In the genomic region with DNA sequence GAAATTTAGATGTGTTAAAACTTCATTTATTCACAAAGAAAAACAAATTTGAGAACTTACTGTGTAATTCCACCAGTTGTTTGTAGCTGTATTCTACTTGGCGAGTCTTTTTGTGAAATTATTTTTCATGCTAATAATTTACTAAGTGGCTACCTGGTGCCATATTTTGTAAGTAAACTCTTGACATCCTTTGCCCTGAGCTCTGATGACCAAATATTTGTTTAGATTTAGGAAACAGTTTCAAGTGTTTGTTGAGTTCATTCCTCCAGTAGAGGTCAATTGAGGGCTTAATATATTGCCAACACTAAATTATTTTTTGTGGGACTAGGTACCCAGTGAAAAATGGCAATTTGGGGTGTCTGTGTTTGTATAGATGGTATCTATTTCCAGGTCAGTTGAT, we compare ENCODE assay signal across 25 cellular contexts.
"Had no signal": no experiment of that assay in that cellular context is flagged by ENCODE, and none has a peak within 500 bp of the region (broad histone marks: within the 10 kb centered on the region; RNA-seq: fewer than 3 reads in every experiment).

No MANE protein-coding gene starts in this region.

- H3K27ac Mint-ChIP-seq: activated CD8-positive, alpha-beta T cell treated with anti-CD3 and anti-CD28 coated beads, Interleukin-2, amount 10 ng/mL, durations not matched to agents 7 days and 5 days; activated naive CD8-positive, alpha-beta T cell treated with anti-CD3 and anti-CD28 coated beads, Interleukin-2, amount 10 ng/mL, durations not matched to agents 7 days and 5 days; T-helper 1 cell treated with Interleukin-12 subunit alpha and Interleukin-12 subunit beta and Interleukin-4 antibody, amounts not matched to agents 30 μg/mL and 1 μg/mL, for 36 hours; WTC11 had no signal

- H3K36me3 Mint-ChIP-seq: WTC11 had no signal

- H3K4me3 ChIP-seq: adrenal gland had no signal

- H3K9me3 ChIP-seq: adrenal gland had no signal

- H3K27ac ChIP-seq: adrenal gland had no signal

- H3K36me3 ChIP-seq: adrenal gland had no signal

- DNase-seq: activated CD4-positive, alpha-beta T cell treated with anti-CD3 and anti-CD28 coated beads for 48 hours; activated CD4-positive, alpha-beta T cell treated with anti-CD3 and anti-CD28 coated beads, Interleukin-2, amount 50 U/mL, for 4 hours; activated CD4-positive, CD25-positive, alpha-beta regulatory T cell treated with anti-CD3 and anti-CD28 coated beads, Interleukin-2, amount 50 U/mL, for 72 hours; activated CD8-positive, alpha-beta memory T cell treated with anti-CD3 and anti-CD28 coated beads, Interleukin-2, amount 50 U/mL, for 48 hours; activated CD8-positive, alpha-beta T cell treated with anti-CD3 and anti-CD28 coated beads, Interleukin-2, amount 10 ng/mL, durations not matched to agents 7 days and 5 days; activated naive CD4-positive, alpha-beta T cell treated with anti-CD3 and anti-CD28 coated beads, Interleukin-2, amount 50 U/mL, for 16 hours; activated naive CD8-positive, alpha-beta T cell treated with anti-CD3 and anti-CD28 coated beads, Interleukin-2, amount 10 ng/mL, durations not matched to agents 7 days and 5 days; activated T-cell treated with anti-CD3 and anti-CD28 coated beads, Interleukin-2, amount 50 U/mL, for 1 hour; adrenal gland; anterior cingulate cortex; cerebellar nuclear complex; IMR-90; Kasumi-1; KBM-7; NCI-H1048; NCI-H2081; NCI-H2171; NCI-H345; NCI-H524; PC-3; SHP77; T-helper 9 cell had no signal

- FAIRE-seq: RCC 7860 had no signal

- H3K9me3 Mint-ChIP-seq: WTC11 had no signal

- ATAC-seq: activated CD8-positive, alpha-beta T cell treated with anti-CD3 and anti-CD28 coated beads, Interleukin-2, amount 10 ng/mL, durations not matched to agents 7 days and 5 days; PC-3; WTC11 had no signal

- H3K27me3 ChIP-seq: adrenal gland had no signal

- H3K4me3 Mint-ChIP-seq: activated CD8-positive, alpha-beta T cell treated with anti-CD3 and anti-CD28 coated beads, Interleukin-2, amount 10 ng/mL, durations not matched to agents 7 days and 5 days; activated naive CD8-positive, alpha-beta T cell treated with anti-CD3 and anti-CD28 coated beads, Interleukin-2, amount 10 ng/mL, durations not matched to agents 7 days and 5 days; T-helper 1 cell treated with Interleukin-12 subunit alpha and Interleukin-12 subunit beta and Interleukin-4 antibody, amounts not matched to agents 30 μg/mL and 1 μg/mL, for 36 hours; WTC11 had no signal
